In the genomic region with DNA sequence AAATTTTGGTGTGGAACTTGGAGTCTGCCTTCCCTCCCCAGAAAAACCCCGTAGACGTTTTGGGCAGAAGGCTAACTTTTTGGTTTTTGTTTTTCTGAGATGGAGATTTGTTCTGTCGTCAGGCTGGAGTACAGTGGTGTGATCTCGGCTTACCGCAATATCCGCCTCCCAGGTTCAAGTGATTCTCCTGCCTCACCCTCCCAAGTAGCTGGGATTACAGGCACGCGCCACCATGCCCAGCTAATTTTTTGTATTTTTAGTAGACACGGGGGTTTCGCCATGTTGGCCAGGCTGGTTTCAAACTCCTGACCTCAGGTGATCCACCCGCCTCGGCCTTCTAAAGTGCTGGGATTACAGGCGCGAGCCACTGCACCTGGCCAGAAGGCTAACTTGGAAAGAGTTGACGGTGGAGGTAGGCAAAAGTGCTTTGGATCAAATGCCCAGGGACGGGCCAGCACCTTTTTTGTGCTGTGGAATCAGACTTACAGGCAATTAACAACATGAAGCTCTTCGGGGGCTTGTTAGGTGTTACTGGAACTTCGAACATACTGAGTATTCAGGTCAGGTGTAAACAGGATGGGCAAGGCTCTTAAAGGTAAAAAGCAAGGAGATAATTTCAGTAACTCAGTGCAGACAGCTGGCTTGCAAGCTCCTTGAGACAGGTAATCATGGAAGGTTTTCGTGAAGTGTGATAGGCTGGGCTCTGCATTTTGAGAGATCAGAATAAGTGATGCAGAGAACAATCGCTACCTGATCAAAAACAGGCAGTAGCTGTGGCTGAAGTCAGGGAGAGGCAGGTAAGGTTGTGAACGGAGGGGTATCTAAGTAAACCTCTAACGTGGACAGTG, we compare ENCODE assay signal across 9 cellular contexts. TPM values are rescaled to one million over a fixed set of nuclear protein-coding genes. Genes with fewer than 3 reads are reported as not detected.
DNase-seq lines count a peak whose midpoint lies in the region; ATAC-seq, FAIRE-seq and TF ChIP-seq lines count a peak whose summit lies in the region.
"Had no signal": no experiment of that assay in that cellular context is flagged by ENCODE, and none has a peak within 500 bp of the region (broad histone marks: within the 10 kb centered on the region; RNA-seq: fewer than 3 reads in every experiment).

No MANE protein-coding gene starts in this region.

- TF ChIP-seq RAD21 in K562 (CRISPR knock-in tag; conservative IDR thresholded peaks at IDR 0.05 in 1 of 2, IDR thresholded peaks at IDR 0.05 in 1 of 2), result no peak

- BruUV-seq in K562 (replicated peaks; lab: Mats Ljungman, UMichigan), result no TSS peak

- no peaks in the 10 kb centered on the region for H3K9me3 ChIP-seq in K562 (replicated peaks; ENCODE audit: control insufficient read depth, insufficient read depth, low read depth, low read length)
- H3K9me3 ChIP-seq in mesodermal cell (ENCODE audit: control insufficient read depth, low read length), result no peaks in the 10 kb centered on the region

- in situ Hi-C loops in K562 (cut with MboI), result no loop called here

- H3K79me2 ChIP-seq in ACC112 (ENCODE audit: control insufficient read depth, insufficient read depth, low read length, unreplicated experiment) (peaks cover 44% of the 10 kb centered on the region), K562 (ENCODE audit: control insufficient read depth, insufficient read depth, low read length) (peaks cover 70% of the 10 kb centered on the region)

- no peak overlapping the region for H3K27ac ChIP-seq in ACC112 (ENCODE audit: low read depth, low read length)
- peak overlapping the region; percentile 95 for H3K27ac ChIP-seq in HL-60 (replicated peaks)
- H3K27ac ChIP-seq in K562 (ENCODE audit: extremely low read depth, low read depth, low read length), result peak overlapping the region; percentile 96
- H3K27ac ChIP-seq in mesodermal cell (ENCODE audit: low read depth, low read length, severe bottlenecking), result no peak overlapping the region

- H3K9me1 ChIP-seq in K562 (ENCODE audit: control insufficient read depth, insufficient read depth, low read length), result peaks cover 15% of the 10 kb centered on the region

- 58% methylated on average over 20 of the region's 22 CpGs for WGBS in K562 (ENCODE audit: insufficient coverage, low coverage, missing lambda C conversion rate)
- 90% methylated on average over 20 to 22 of the region's 22 CpGs for WGBS in mesodermal cell (ENCODE audit: insufficient coverage in 2 of 2), 2 experiments

- TF ChIP-seq CTCF in HL-60 (IDR thresholded peaks at IDR 0.05; ENCODE audit: insufficient read depth, low read length), result no peak
- TF ChIP-seq CTCF in K562 (IDR thresholded peaks at IDR 0.05 in 2 of 3, conservative IDR thresholded peaks at IDR 0.05 in 1 of 3; ENCODE audit: insufficient read depth in 2 of 3, low read depth in 1 of 3, low read length in 3 of 3), result no peak

- ATAC-seq in K562, result no peak
- no peak for ATAC-seq in GM18502 (IDR thresholded peaks at IDR 0.05; ENCODE audit: poor library complexity, unreplicated experiment)
- no peak for ATAC-seq in HG03097 (IDR thresholded peaks at IDR 0.05; ENCODE audit: low FRiP score, unreplicated experiment)

- peaks cover 26% of the 10 kb centered on the region for H4K20me1 ChIP-seq in K562 (replicated peaks; ENCODE audit: control insufficient read depth, insufficient read depth, low read length)

- TF ChIP-seq EP300 in K562 (IDR thresholded peaks at IDR 0.05; ENCODE audit: low read length), result no peak

- TF ChIP-seq POLR2A in K562 (conservative IDR thresholded peaks at IDR 0.05), result peak; percentile 14; the same call in 1 of the 2 replicates

- H3K36me3 ChIP-seq in ACC112 (ENCODE audit: insufficient read depth, low read length) (0 out of 2 replicates have a peak, but pooled peaks cover 8% of the 10 kb centered on the region), K562 (ENCODE audit: control insufficient read depth, insufficient read depth, low read length) (peaks cover 51% of the 10 kb centered on the region), mesodermal cell (ENCODE audit: control insufficient read depth, insufficient read depth, low read length) (peaks cover 52% of the 10 kb centered on the region)

- H3K9ac ChIP-seq in K562 (ENCODE audit: insufficient read depth in 1 of 2, low read depth in 2 of 2, low read length in 2 of 2), result peak overlapping the region; percentile 92 to 99; a peak in 3 of 4 replicates

- H3K4me1 ChIP-seq in ACC112 (ENCODE audit: control insufficient read depth, insufficient read depth, low read length, unreplicated experiment) (peaks cover 26% of the 10 kb centered on the region), K562 (replicated peaks in 1 of 2; ENCODE audit: control insufficient read depth in 2 of 2, insufficient read depth in 2 of 2, low read length in 2 of 2) (peaks cover 56 to 81% of the 10 kb centered on the region in 2 experiments), mesodermal cell (ENCODE audit: control insufficient read depth, insufficient read depth, low read length, poor library complexity, severe bottlenecking) (peaks cover 15% of the 10 kb centered on the region)

- H3K27me3 ChIP-seq in ACC112 (ENCODE audit: insufficient read depth, low read length), result no peaks in the 10 kb centered on the region
- no peaks in the 10 kb centered on the region for H3K27me3 ChIP-seq in HL-60 (ENCODE audit: insufficient read depth, poor library complexity, severe bottlenecking)
- H3K27me3 ChIP-seq in K562 (ENCODE audit: control insufficient read depth in 2 of 2, insufficient read depth in 2 of 2, low read length in 2 of 2), result no peaks in the 10 kb centered on the region

- intact Hi-C loops in K562 (cut with micrococcal nuclease), result no loop called here

- no peak overlapping the region for H2AFZ ChIP-seq in ACC112 (ENCODE audit: low read length, unreplicated experiment)
- H2AFZ ChIP-seq in K562 (ENCODE audit: low read depth, low read length), result no peak overlapping the region

- H3K4me2 ChIP-seq in K562 (ENCODE audit: insufficient read depth, low read length), result peak overlapping the region; percentile 93

- CTCF ChIA-PET in K562 (lab: Yijun Ruan, JAX; ENCODE audit: low intra/inter-chr PET ratio), result interaction anchor here (0.6 kb wide), 1 partner anchor 55 kb away, joined by 3 read pairs; no protein-coding TSS in a partner anchor

- peak overlapping the region; percentile 88 for H3K4me3 ChIP-seq in ACC112 (ENCODE audit: low read depth, low read length)
- H3K4me3 ChIP-seq in HL-60 (replicated peaks; ENCODE audit: insufficient read depth, low read length), result peak overlapping the region; percentile 82
- H3K4me3 ChIP-seq in K562, result peak overlapping the region; percentile 85
- peak overlapping the region; percentile 69 for H3K4me3 ChIP-seq in mesodermal cell (ENCODE audit: extremely low read depth, insufficient read depth, low read length, poor library complexity, severe bottlenecking)

- POLR2A ChIA-PET in K562 (lab: Yijun Ruan, JAX), result interaction anchor here (0.6 to 5.4 kb wide), 7 partner anchors 10 to 333 kb away, joined by 3 to 29 read pairs (median 4); a partner anchor contains a TSS

- FAIRE-seq in K562 (lab: Jason Lieb, UNC), result peak; percentile 19

- DNase-seq in HL-60 (ENCODE audit: low read depth in 1 of 2, low spot score in 1 of 2) (no peak), K562 (ENCODE audit: extremely low read depth in 1 of 4, low spot score in 3 of 4) (peak in 1 of 4 experiments; percentile 16), NCI-H2107 treated with DMSO at 0.1 percent for 48 hours (lab: John Stamatoyannopoulos, UW; ENCODE audit: unreplicated experiment) (no peak), dermis blood vessel endothelial cell (no peak)
- DNase-seq: NCI-H2107 had no signal

RNA-seq across cellular contexts. Expression of a gene that starts 1.8 kb away (rescaled TPM):
- 18.9 and 64.5 TPM in 2 replicates for total RNA-seq in K562 (2011; cell fraction: chromatin; rRNA removed; ENCODE audit: low replicate concordance)
- 109 and 128 TPM in 2 replicates for total RNA-seq in K562 (2011; cell fraction: nucleolus; rRNA removed)
- 45.6 and 53.0 TPM in 2 replicates for total RNA-seq in K562 (2011; cell fraction: nucleoplasm; rRNA removed)
- total RNA-seq in K562 (2014; rRNA removed) (127 and 152 TPM in 2 replicates), K562 (2014; rRNA removed; fragmentation: Illumina TruSeq; extraction: Trizol) (18.9 and 25.9 TPM in 2 replicates), K562 (2015; rRNA removed; fragmentation: Illumina TruSeq; extraction: Trizol) (44.9 and 47.9 TPM in 2 replicates), K562 (2021) (124 and 135 TPM in 2 replicates), dermis blood vessel endothelial cell (19.3 and 28.1 TPM in 2 replicates)
- polyA plus RNA-seq in K562 (2011; rRNA removed) (28.2 and 31.7 TPM in 2 replicates), K562 (2014; fragmentation: Illumina TruSeq; extraction: Trizol) (19.4 and 33.7 TPM in 2 replicates), K562 (2014; fragmentation: Nextera tagmentation; extraction: Ambion mirVana) (1 to 10 TPM; 2.9 to 5.9 TPM), K562 (2014; rRNA removed) (153 and 185 TPM in 2 replicates)
- polyA plus RNA-seq in K562 (2011; cell fraction: cytosol; rRNA removed), result 38.6 and 141 TPM in 2 replicates
- polyA plus RNA-seq in K562 (2011; cell fraction: nucleus; rRNA removed), result 136 and 297 TPM in 2 replicates
- polyA plus RNA-seq in K562 (2012), result 70.7 and 78.6 TPM in 2 replicates
- 2.2 and 5.8 TPM in 2 replicates for polyA minus RNA-seq in K562 (2011; rRNA and poly(A)+ RNA removed)
- polyA minus RNA-seq in K562 (2011; cell fraction: cytosol; rRNA and poly(A)+ RNA removed), result 13.8 and 18.6 TPM in 2 replicates
- 16.7 and 26.0 TPM in 2 replicates for polyA minus RNA-seq in K562 (2011; cell fraction: nucleus; rRNA and poly(A)+ RNA removed)
- 42.0 TPM for polyA plus RNA-seq in mesodermal cell (2013, experiment 1 of 2)
- 34.5 TPM for polyA plus RNA-seq in mesodermal cell (2013, experiment 2 of 2)

RNA-seq across cellular contexts. Expression of a gene that starts 4.9 kb away (rescaled TPM):
- total RNA-seq in K562 (2011; cell fraction: chromatin; rRNA removed; ENCODE audit: low replicate concordance), result 33.3 and 101 TPM in 2 replicates
- 57.9 and 76.5 TPM in 2 replicates for total RNA-seq in K562 (2011; cell fraction: nucleolus; rRNA removed)
- 40.2 and 43.9 TPM in 2 replicates for total RNA-seq in K562 (2011; cell fraction: nucleoplasm; rRNA removed)
- 50.6 and 65.4 TPM in 2 replicates for total RNA-seq in K562 (2014; rRNA removed)
- total RNA-seq in K562 (2014; rRNA removed; fragmentation: Illumina TruSeq; extraction: Trizol), result 24.9 and 29.5 TPM in 2 replicates
- 60.3 and 60.4 TPM in 2 replicates for total RNA-seq in K562 (2015; rRNA removed; fragmentation: Illumina TruSeq; extraction: Trizol)
- total RNA-seq in K562 (2021), result 72.8 and 76.3 TPM in 2 replicates
- polyA plus RNA-seq in K562 (2011; rRNA removed), result 16.1 and 16.7 TPM in 2 replicates
- polyA plus RNA-seq in K562 (2011; cell fraction: cytosol; rRNA removed), result 13.0 and 28.0 TPM in 2 replicates
- 23.6 and 47.0 TPM in 2 replicates for polyA plus RNA-seq in K562 (2011; cell fraction: nucleus; rRNA removed)
- 54.7 and 58.7 TPM in 2 replicates for polyA plus RNA-seq in K562 (2012)
- 66.5 and 77.3 TPM in 2 replicates for polyA plus RNA-seq in K562 (2014; fragmentation: Illumina TruSeq; extraction: Trizol)
- 10 to 100 TPM; 10.9 to 13.7 TPM for polyA plus RNA-seq in K562 (2014; fragmentation: Nextera tagmentation; extraction: Ambion mirVana)
- 42.7 and 44.1 TPM in 2 replicates for polyA plus RNA-seq in K562 (2014; rRNA removed)
- polyA minus RNA-seq in K562 (2011; rRNA and poly(A)+ RNA removed), result 20.0 and 29.4 TPM in 2 replicates
- 18.7 and 24.0 TPM in 2 replicates for polyA minus RNA-seq in K562 (2011; cell fraction: cytosol; rRNA and poly(A)+ RNA removed)
- polyA minus RNA-seq in K562 (2011; cell fraction: nucleus; rRNA and poly(A)+ RNA removed), result 27.9 and 29.5 TPM in 2 replicates
- 26.0 TPM for polyA plus RNA-seq in mesodermal cell (2013, experiment 1 of 2)
- polyA plus RNA-seq in mesodermal cell (2013, experiment 2 of 2), result 26.0 TPM
- total RNA-seq in dermis blood vessel endothelial cell, result 54.3 and 56.5 TPM in 2 replicates

RNA-seq across cellular contexts. Expression of a gene that starts 6.0 kb away (rescaled TPM):
- 2.4 and 3.7 TPM in 2 replicates for total RNA-seq in K562 (2011; cell fraction: chromatin; rRNA removed; ENCODE audit: low replicate concordance)
- 2.0 and 2.6 TPM in 2 replicates for total RNA-seq in K562 (2011; cell fraction: nucleolus; rRNA removed)
- total RNA-seq in K562 (2011; cell fraction: nucleoplasm; rRNA removed), result 1.8 and 3.5 TPM in 2 replicates
- total RNA-seq in K562 (2014; rRNA removed), result 1.3 and 1.7 TPM in 2 replicates
- 0.84 and 1.8 TPM in 2 replicates for total RNA-seq in K562 (2014; rRNA removed; fragmentation: Illumina TruSeq; extraction: Trizol)
- total RNA-seq in K562 (2015; rRNA removed; fragmentation: Illumina TruSeq; extraction: Trizol), result 1.2 and 1.7 TPM in 2 replicates
- 0.86 and 0.94 TPM in 2 replicates for total RNA-seq in K562 (2021)
- polyA plus RNA-seq in K562 (2011; rRNA removed), result 1.5 and 1.7 TPM in 2 replicates
- 0.67 and 0.81 TPM in 2 replicates for polyA plus RNA-seq in K562 (2011; cell fraction: cytosol; rRNA removed)
- 3.7 and 4.2 TPM in 2 replicates for polyA plus RNA-seq in K562 (2011; cell fraction: nucleus; rRNA removed)
- polyA plus RNA-seq in K562 (2012), result 2.2 and 3.0 TPM in 2 replicates
- 0.79 and 1.4 TPM in 2 replicates for polyA plus RNA-seq in K562 (2014; fragmentation: Illumina TruSeq; extraction: Trizol)
- under 1 TPM; 0.18 to 0.41 TPM for polyA plus RNA-seq in K562 (2014; fragmentation: Nextera tagmentation; extraction: Ambion mirVana)
- 0.61 and 1.6 TPM in 2 replicates for polyA plus RNA-seq in K562 (2014; rRNA removed)
- polyA minus RNA-seq in K562 (2011; rRNA and poly(A)+ RNA removed), result 0.84 and 0.91 TPM in 2 replicates
- 0.86 and 1.5 TPM in 2 replicates for polyA minus RNA-seq in K562 (2011; cell fraction: cytosol; rRNA and poly(A)+ RNA removed)
- polyA minus RNA-seq in K562 (2011; cell fraction: nucleus; rRNA and poly(A)+ RNA removed), result 1.2 and 1.6 TPM in 2 replicates
- 1.00 TPM for polyA plus RNA-seq in mesodermal cell (2013, experiment 1 of 2)
- 0.76 TPM for polyA plus RNA-seq in mesodermal cell (2013, experiment 2 of 2)
- total RNA-seq in dermis blood vessel endothelial cell, result 0.51 and 0.98 TPM in 2 replicates

RNA-seq across cellular contexts. Expression of a gene that starts 29.5 kb away (rescaled TPM):
- total RNA-seq in K562 (2011; cell fraction: chromatin; rRNA removed; ENCODE audit: low replicate concordance), result 3.4 and 9.9 TPM in 2 replicates
- 1.8 and 4.7 TPM in 2 replicates for total RNA-seq in K562 (2011; cell fraction: nucleolus; rRNA removed)
- 2.4 and 3.8 TPM in 2 replicates for total RNA-seq in K562 (2011; cell fraction: nucleoplasm; rRNA removed)
- total RNA-seq in K562 (2014; rRNA removed), result 0.14 and 0.29 TPM in 2 replicates
- total RNA-seq in K562 (2014; rRNA removed; fragmentation: Illumina TruSeq; extraction: Trizol), result not detected in 2 replicates
- total RNA-seq in K562 (2015; rRNA removed; fragmentation: Illumina TruSeq; extraction: Trizol), result 0.29 and 0.41 TPM in 2 replicates
- total RNA-seq in K562 (2021), result 0.55 and 1.2 TPM in 2 replicates
- polyA plus RNA-seq in K562 (2011; rRNA removed), result 0.18 and 0.20 TPM in 2 replicates
- polyA plus RNA-seq in K562 (2011; cell fraction: cytosol; rRNA removed), result 0.40 and 0.56 TPM in 2 replicates
- 1.0 and 2.9 TPM in 2 replicates for polyA plus RNA-seq in K562 (2011; cell fraction: nucleus; rRNA removed)
- polyA plus RNA-seq in K562 (2012), result 0.47 and 2.1 TPM in 2 replicates
- 0.13 and 0.24 TPM in 2 replicates for polyA plus RNA-seq in K562 (2014; fragmentation: Illumina TruSeq; extraction: Trizol)
- polyA plus RNA-seq in K562 (2014; fragmentation: Nextera tagmentation; extraction: Ambion mirVana), result under 1 TPM; 0.07 to 0.11 TPM
- 0.12 and 0.15 TPM in 2 replicates for polyA plus RNA-seq in K562 (2014; rRNA removed)
- polyA minus RNA-seq in K562 (2011; rRNA and poly(A)+ RNA removed), result not detected in 2 replicates
- not detected in 2 replicates for polyA minus RNA-seq in K562 (2011; cell fraction: cytosol; rRNA and poly(A)+ RNA removed)
- not detected in 2 replicates for polyA minus RNA-seq in K562 (2011; cell fraction: nucleus; rRNA and poly(A)+ RNA removed)
- polyA plus RNA-seq in mesodermal cell (2013, experiment 1 of 2), result 2.0 TPM
- 2.2 TPM for polyA plus RNA-seq in mesodermal cell (2013, experiment 2 of 2)
- total RNA-seq in dermis blood vessel endothelial cell, result 0.34 and 0.93 TPM in 2 replicates

RNA-seq across cellular contexts. Expression of a gene that starts 44.5 kb away (rescaled TPM):
- total RNA-seq in K562 (2011; cell fraction: chromatin; rRNA removed; ENCODE audit: low replicate concordance), result 30.5 and 88.7 TPM in 2 replicates
- total RNA-seq in K562 (2011; cell fraction: nucleolus; rRNA removed), result 56.8 and 60.5 TPM in 2 replicates
- 38.6 and 57.1 TPM in 2 replicates for total RNA-seq in K562 (2011; cell fraction: nucleoplasm; rRNA removed)
- total RNA-seq in K562 (2014; rRNA removed) (77.6 and 102 TPM in 2 replicates), K562 (2014; rRNA removed; fragmentation: Illumina TruSeq; extraction: Trizol) (10.1 and 13.1 TPM in 2 replicates), K562 (2015; rRNA removed; fragmentation: Illumina TruSeq; extraction: Trizol) (31.3 and 33.9 TPM in 2 replicates), K562 (2021) (102 and 107 TPM in 2 replicates), dermis blood vessel endothelial cell (32.3 and 44.2 TPM in 2 replicates)
- polyA plus RNA-seq in K562 (2011; rRNA removed) (14.2 and 18.8 TPM in 2 replicates), K562 (2014; fragmentation: Illumina TruSeq; extraction: Trizol) (28.7 and 51.7 TPM in 2 replicates), K562 (2014; fragmentation: Nextera tagmentation; extraction: Ambion mirVana) (under 1 TPM; 0.37 to 0.92 TPM), K562 (2014; rRNA removed) (57.9 and 61.0 TPM in 2 replicates)
- polyA plus RNA-seq in K562 (2011; cell fraction: cytosol; rRNA removed), result 13.0 and 47.0 TPM in 2 replicates
- polyA plus RNA-seq in K562 (2011; cell fraction: nucleus; rRNA removed), result 22.1 and 53.6 TPM in 2 replicates
- polyA plus RNA-seq in K562 (2012), result 64.9 and 107 TPM in 2 replicates
- 5.5 and 9.6 TPM in 2 replicates for polyA minus RNA-seq in K562 (2011; rRNA and poly(A)+ RNA removed)
- polyA minus RNA-seq in K562 (2011; cell fraction: cytosol; rRNA and poly(A)+ RNA removed), result 24.5 and 26.5 TPM in 2 replicates
- polyA minus RNA-seq in K562 (2011; cell fraction: nucleus; rRNA and poly(A)+ RNA removed), result 10.0 and 13.5 TPM in 2 replicates
- polyA plus RNA-seq in mesodermal cell (2013, experiment 1 of 2), result 57.9 TPM
- polyA plus RNA-seq in mesodermal cell (2013, experiment 2 of 2), result 45.5 TPM

Comparison
In these comparisons a context has a peak if more than half of its experiments do, and no peak if none do; other contexts are left out.
1. H3K27ac ChIP-seq: peak in HL-60 (single experiment) and K562 (single experiment); none in ACC112 (single experiment) and mesodermal cell (single experiment).
2. Peak in every context shown above with its lines, with median percentiles within 50 percentile points of each other: H3K4me3 ChIP-seq.